Comparison of ENCODE assay signal across 8 cellular contexts in the genomic region with DNA sequence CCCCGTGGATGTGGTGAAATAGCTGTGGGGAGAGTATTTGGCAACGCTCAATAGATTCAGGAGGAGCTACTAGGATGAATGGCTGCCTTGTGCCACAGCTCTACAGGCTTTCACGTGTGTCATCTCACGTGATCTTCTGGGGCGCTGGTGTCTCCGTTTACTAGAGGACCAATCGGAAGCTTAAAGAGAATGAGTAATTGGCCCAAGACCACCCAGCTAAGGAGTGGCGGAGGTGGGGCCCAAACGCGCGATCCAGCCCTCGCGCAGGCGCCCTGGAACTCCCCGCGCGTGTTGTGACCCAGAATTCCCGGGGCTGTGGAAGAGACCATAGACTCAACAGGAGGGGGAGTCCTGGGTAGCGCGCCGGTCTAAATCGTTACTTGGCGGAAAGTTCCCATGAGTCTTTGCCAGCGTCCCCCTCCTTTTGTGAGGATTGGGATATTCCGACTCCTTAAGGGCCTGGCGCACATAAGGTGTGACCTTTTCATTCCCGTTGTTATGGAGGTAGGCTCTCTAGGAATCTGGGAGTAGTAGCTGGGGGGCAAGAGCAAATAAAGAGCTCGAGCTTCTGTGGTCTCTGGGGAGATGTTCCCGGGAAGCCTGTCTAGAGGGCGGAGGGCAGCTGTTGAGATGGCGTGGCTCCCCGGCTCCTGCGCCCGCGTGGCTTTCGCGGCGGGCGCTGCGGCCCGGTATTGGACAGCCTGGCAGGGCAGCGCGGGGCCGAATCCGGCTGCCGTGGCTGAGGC. TPM values are rescaled to one million over a fixed set of nuclear protein-coding genes. Genes with fewer than 3 reads are reported as not detected.
A peak's percentile ranks its signal among the peaks of the same experiment; 100 is the strongest.
DNase-seq lines count a peak whose midpoint lies in the region; ATAC-seq and TF ChIP-seq lines count a peak whose summit lies in the region.

No MANE protein-coding gene starts in this region.

- no peaks in the 10 kb centered on the region for H3K27me3 Mint-ChIP-seq in activated T-helper 2 cell treated with anti-CD3 and anti-CD28 coated beads, Interferon-gamma antibody, Interleukin-2, Interleukin-4, amounts not matched to agents 10 μg/mL and 5 μg/mL and 100 μg/mL, durations not matched to agents 14 hours and 24 hours and 36 hours (ENCODE audit: low read depth)
- H3K27me3 Mint-ChIP-seq in naive thymus-derived CD8-positive, alpha-beta T cell = no peaks in the 10 kb centered on the region
- H3K27me3 Mint-ChIP-seq in stimulated activated naive B cell treated with anti-CD40 and anti-IgM and Interleukin-4, amounts not matched to agents 10 μg/mL and 1 μg/mL and 100 μg/mL, for 72 hours = no peaks in the 10 kb centered on the region

- intact Hi-C loops in activated T-helper 2 cell treated with anti-CD3 and anti-CD28 coated beads, Interferon-gamma antibody, Interleukin-2, Interleukin-4, amounts not matched to agents 10 μg/mL and 5 μg/mL and 100 μg/mL, durations not matched to agents 14 hours and 24 hours and 36 hours (cut with micrococcal nuclease) = loop anchor here (1.0 to 5.0 kb wide), 3 partner anchors 19 to 151 kb away; partner anchors contain the start of gene UBB

- peak overlapping the region; percentile 94 for H3K27ac Mint-ChIP-seq in activated T-helper 2 cell treated with anti-CD3 and anti-CD28 coated beads, Interferon-gamma antibody, Interleukin-2, Interleukin-4, amounts not matched to agents 10 μg/mL and 5 μg/mL and 100 μg/mL, durations not matched to agents 14 hours and 24 hours and 36 hours
- peak overlapping the region; percentile 95 to 99 (median 98) for H3K27ac Mint-ChIP-seq in naive thymus-derived CD8-positive, alpha-beta T cell
- peak overlapping the region; percentile 100 for H3K27ac Mint-ChIP-seq in stimulated activated naive B cell treated with anti-CD40 and anti-IgM and Interleukin-4, amounts not matched to agents 10 μg/mL and 1 μg/mL and 100 μg/mL, for 72 hours

- DNase-seq in EL (peak; percentile 100), H4 (ENCODE audit: low spot score) (peak; percentile 99), LNCaP clone FGC (ENCODE audit: low read depth) (peak; percentile 99), RPMI8226 (peak; percentile 96), fibroblast of peridontal ligament (ENCODE audit: extremely low read depth) (peak; percentile 100)
- DNase-seq in activated T-helper 2 cell treated with anti-CD3 and anti-CD28 coated beads, Interferon-gamma antibody, Interleukin-2, Interleukin-4, amounts not matched to agents 10 μg/mL and 5 μg/mL and 100 μg/mL, durations not matched to agents 14 hours and 24 hours and 36 hours (ENCODE audit: low spot score) = peak; percentile 95
- DNase-seq in naive thymus-derived CD8-positive, alpha-beta T cell = peak; percentile 88 to 98 (median 96)
- peak; percentile 96 for DNase-seq in stimulated activated naive B cell treated with anti-CD40 and anti-IgM and Interleukin-4, amounts not matched to agents 10 μg/mL and 1 μg/mL and 100 μg/mL, for 72 hours

- H3K9me3 Mint-ChIP-seq in activated T-helper 2 cell treated with anti-CD3 and anti-CD28 coated beads, Interferon-gamma antibody, Interleukin-2, Interleukin-4, amounts not matched to agents 10 μg/mL and 5 μg/mL and 100 μg/mL, durations not matched to agents 14 hours and 24 hours and 36 hours = no peaks in the 10 kb centered on the region
- H3K9me3 Mint-ChIP-seq in naive thymus-derived CD8-positive, alpha-beta T cell = no peaks in the 10 kb centered on the region
- no peaks in the 10 kb centered on the region for H3K9me3 Mint-ChIP-seq in stimulated activated naive B cell treated with anti-CD40 and anti-IgM and Interleukin-4, amounts not matched to agents 10 μg/mL and 1 μg/mL and 100 μg/mL, for 72 hours

- peaks cover 27% of the 10 kb centered on the region for H3K4me1 Mint-ChIP-seq in activated T-helper 2 cell treated with anti-CD3 and anti-CD28 coated beads, Interferon-gamma antibody, Interleukin-2, Interleukin-4, amounts not matched to agents 10 μg/mL and 5 μg/mL and 100 μg/mL, durations not matched to agents 14 hours and 24 hours and 36 hours (ENCODE audit: low read depth)
- H3K4me1 Mint-ChIP-seq in naive thymus-derived CD8-positive, alpha-beta T cell = peaks cover 39 to 60% (median 52%) of the 10 kb centered on the region in 4 donors
- H3K4me1 Mint-ChIP-seq in stimulated activated naive B cell treated with anti-CD40 and anti-IgM and Interleukin-4, amounts not matched to agents 10 μg/mL and 1 μg/mL and 100 μg/mL, for 72 hours = peaks cover 36 to 67% of the 10 kb centered on the region in 2 donors

- peaks cover 53% of the 10 kb centered on the region for H3K36me3 Mint-ChIP-seq in activated T-helper 2 cell treated with anti-CD3 and anti-CD28 coated beads, Interferon-gamma antibody, Interleukin-2, Interleukin-4, amounts not matched to agents 10 μg/mL and 5 μg/mL and 100 μg/mL, durations not matched to agents 14 hours and 24 hours and 36 hours (ENCODE audit: low read depth)
- H3K36me3 Mint-ChIP-seq in naive thymus-derived CD8-positive, alpha-beta T cell = peaks cover 4 to 33% (median 13%) of the 10 kb centered on the region in 3 donors
- H3K36me3 Mint-ChIP-seq in stimulated activated naive B cell treated with anti-CD40 and anti-IgM and Interleukin-4, amounts not matched to agents 10 μg/mL and 1 μg/mL and 100 μg/mL, for 72 hours = peaks cover 52 to 66% of the 10 kb centered on the region in 2 donors

- peak overlapping the region; percentile 98 for H3K4me3 Mint-ChIP-seq in activated T-helper 2 cell treated with anti-CD3 and anti-CD28 coated beads, Interferon-gamma antibody, Interleukin-2, Interleukin-4, amounts not matched to agents 10 μg/mL and 5 μg/mL and 100 μg/mL, durations not matched to agents 14 hours and 24 hours and 36 hours (ENCODE audit: low read depth)
- H3K4me3 Mint-ChIP-seq in naive thymus-derived CD8-positive, alpha-beta T cell = peak overlapping the region; percentile 98 to 100 (median 99)
- peak overlapping the region; percentile 97 to 100 for H3K4me3 Mint-ChIP-seq in stimulated activated naive B cell treated with anti-CD40 and anti-IgM and Interleukin-4, amounts not matched to agents 10 μg/mL and 1 μg/mL and 100 μg/mL, for 72 hours

- H3K4me3 ChIP-seq in LNCaP clone FGC (ENCODE audit: low read depth, low read length) = peak overlapping the region; percentile 88

- ATAC-seq in naive thymus-derived CD8-positive, alpha-beta T cell = peak; percentile 89 to 90
- peak; percentile 89 to 90 for ATAC-seq in stimulated activated naive B cell treated with anti-CD40 and anti-IgM and Interleukin-4, amounts not matched to agents 10 μg/mL and 1 μg/mL and 100 μg/mL, for 72 hours (replicated peaks)

- no peak for TF ChIP-seq CTCF in LNCaP clone FGC (IDR thresholded peaks at IDR 0.05; ENCODE audit: control insufficient read depth, extremely low read depth, insufficient read depth)

- POLR2A ChIA-PET in naive thymus-derived CD8-positive, alpha-beta T cell (lab: Charles Lee) = interaction anchor here (0.5 to 5.5 kb wide), 19 partner anchors 9 to 1038 kb away, joined by 3 to 58 read pairs (median 5); partner anchors contain the start of genes CENPV, LRRC75A, NCOR1 and PIGL

RNA-seq across cellular contexts. Expression of gene TRPV2, which starts 23.4 kb away (rescaled TPM):
- 4.8 and 5.5 TPM in 2 replicates for total RNA-seq in H4 (2014; rRNA removed; shearing (Covaris generic))
- 44.4 and 46.8 TPM in 2 replicates for total RNA-seq in activated T-helper 2 cell treated with anti-CD3 and anti-CD28 coated beads, Interferon-gamma antibody, Interleukin-2, Interleukin-4, amounts not matched to agents 10 μg/mL and 5 μg/mL and 100 μg/mL, durations not matched to agents 14 hours and 24 hours and 36 hours
- 10 to 100 TPM; 60.9 to 65.0 TPM for total RNA-seq in naive thymus-derived CD8-positive, alpha-beta T cell
- 100 to 1,000 TPM in 1 of 3 donors, 10 to 100 TPM in 2; 87.0 to 109 (median 90.6) TPM for polyA plus RNA-seq in naive thymus-derived CD8-positive, alpha-beta T cell

RNA-seq across cellular contexts. Expression of gene LRRC75A, which starts 53.3 kb away (rescaled TPM):
- 0.39 TPM in 1 of 2 replicates, not detected in the other for total RNA-seq in H4 (2014; rRNA removed; shearing (Covaris generic))
- total RNA-seq in activated T-helper 2 cell treated with anti-CD3 and anti-CD28 coated beads, Interferon-gamma antibody, Interleukin-2, Interleukin-4, amounts not matched to agents 10 μg/mL and 5 μg/mL and 100 μg/mL, durations not matched to agents 14 hours and 24 hours and 36 hours = 2.0 and 2.6 TPM in 2 replicates
- 1 to 10 TPM; 7.4 to 8.9 TPM for total RNA-seq in naive thymus-derived CD8-positive, alpha-beta T cell
- polyA plus RNA-seq in naive thymus-derived CD8-positive, alpha-beta T cell = 1 to 10 TPM; 1.8 to 3.1 (median 2.1) TPM

RNA-seq across cellular contexts. Expression of gene UBB, which starts 57.8 kb away (rescaled TPM):
- 1,938 and 1,951 TPM in 2 replicates for total RNA-seq in H4 (2014; rRNA removed; shearing (Covaris generic))
- total RNA-seq in activated T-helper 2 cell treated with anti-CD3 and anti-CD28 coated beads, Interferon-gamma antibody, Interleukin-2, Interleukin-4, amounts not matched to agents 10 μg/mL and 5 μg/mL and 100 μg/mL, durations not matched to agents 14 hours and 24 hours and 36 hours = 1,784 and 1,798 TPM in 2 replicates
- 100 to 1,000 TPM; 724 to 751 TPM for total RNA-seq in naive thymus-derived CD8-positive, alpha-beta T cell
- 1,000 to 10,000 TPM; 1,803 to 2,753 (median 2,352) TPM for polyA plus RNA-seq in naive thymus-derived CD8-positive, alpha-beta T cell

Comparison
In these comparisons a context has a peak if more than half of its experiments do, and no peak if none do; other contexts are left out.
1. Peak in every context shown above with its lines: DNase-seq, ATAC-seq and H3K4me3 ChIP-seq.